Comparison of ENCODE assay signal across 26 cellular contexts in the genomic region with DNA sequence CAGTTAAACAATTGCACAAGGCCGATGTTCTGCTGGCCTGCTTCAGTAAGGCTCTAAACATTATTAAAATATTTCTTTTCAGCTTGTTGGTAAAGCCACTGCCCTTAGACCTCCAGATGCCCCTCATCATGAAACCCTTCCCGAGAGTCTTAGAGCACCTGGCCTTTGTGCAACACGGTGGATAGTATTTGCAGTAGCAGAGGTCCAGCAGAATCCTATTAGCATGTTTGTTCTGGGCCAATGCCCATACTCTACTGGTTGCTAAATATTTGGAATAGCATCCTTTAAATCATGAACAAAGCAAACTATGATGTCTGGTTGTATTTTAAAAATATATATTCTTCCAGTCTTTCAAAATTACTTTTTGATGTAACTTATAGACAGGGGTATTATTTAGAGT.
A peak's percentile ranks its signal among the peaks of the same experiment; 100 is the strongest.
DNase-seq lines count a peak whose midpoint lies in the region; ATAC-seq and TF ChIP-seq lines count a peak whose summit lies in the region.
"Had no signal": no experiment of that assay in that cellular context is flagged by ENCODE, and none has a peak within 500 bp of the region (broad histone marks: within the 10 kb centered on the region; RNA-seq: fewer than 3 reads in every experiment).

No MANE protein-coding gene starts in this region.

- peaks cover 3% of the 10 kb centered on the region for H3K4me1 Mint-ChIP-seq in neural progenitor cell
- H3K4me1 Mint-ChIP-seq: activated CD4-positive, alpha-beta T cell treated with anti-CD3 and anti-CD28 coated beads, Interleukin-2, amount 10 ng/mL, durations not matched to agents 24 days and 14 days; activated naive CD4-positive, alpha-beta T cell treated with anti-CD3 and anti-CD28 coated beads, Interleukin-2, amount 50 U/mL, for 24 hours; memory B cell; T-cell had no signal

- POLR2A ChIA-PET in PC-3 (lab: Charles Lee; ENCODE audit: unreplicated experiment) = no interaction called here

- no peak for TF ChIP-seq CTCF in PC-3 (conservative IDR thresholded peaks at IDR 0.05; ENCODE audit: low read depth, low read length)
- TF ChIP-seq CTCF in neural progenitor cell (IDR thresholded peaks at IDR 0.05) = no peak
- no peak for TF ChIP-seq CTCF in gastroesophageal sphincter (IDR thresholded peaks at IDR 0.05)

- 23 to 53% methylated on average over 3 of the region's 3 CpGs for WGBS in gastroesophageal sphincter (ENCODE audit: low coverage in 1 of 2), 2 donors

- DNase-seq in DMS53 treated with DMSO at 0.1 percent for 48 hours (lab: John Stamatoyannopoulos, UW; ENCODE audit: unreplicated experiment) (peak; percentile 27), NCI-H2029 treated with DMSO at 0.1 percent for 48 hours (lab: John Stamatoyannopoulos, UW) (peak; percentile 61), PC-3 (no peak), neural progenitor cell (ENCODE audit: low spot score) (peak; percentile 42)
- DNase-seq in effector memory CD4-positive, alpha-beta T cell = no peak
- DNase-seq in stimulated activated CD4-positive, alpha-beta T cell treated with anti-CD3 and anti-CD28 coated beads, Interleukin-1b, Interleukin-23, amount 100 ng/mL, for 48 hours = no peak
- DNase-seq: activated CD4-positive, alpha-beta T cell treated with anti-CD3 and anti-CD28 coated beads, Interleukin-2, amount 10 ng/mL, durations not matched to agents 24 days and 14 days; activated CD8-positive, alpha-beta memory T cell treated with anti-CD3 and anti-CD28 coated beads for 24 hours; amygdala; DMS79 treated with DMSO at 0.1 percent for 48 hours; GDM1; GM23248; hippocampal formation; left cardiac atrium; NCI-H524; ovary; retina; small intestine; stimulated activated naive CD8-positive, alpha-beta T cell treated with anti-CD3 and anti-CD28 coated beads, Interleukin-15, Interleukin-2, amounts not matched to agents 100 U/mL and 50 U/mL, for 24 hours; T-cell had no signal

- no peaks in the 10 kb centered on the region for H3F3A ChIP-seq in PC-3 (ENCODE audit: low read length, unreplicated experiment)
- H3F3A ChIP-seq in neural progenitor cell (ENCODE audit: low read depth) = no peaks in the 10 kb centered on the region

- no peak overlapping the region for H3K27ac Mint-ChIP-seq in neural progenitor cell
- H3K27ac Mint-ChIP-seq: activated CD4-positive, alpha-beta T cell treated with anti-CD3 and anti-CD28 coated beads, Interleukin-2, amount 10 ng/mL, durations not matched to agents 24 days and 14 days; activated naive CD4-positive, alpha-beta T cell treated with anti-CD3 and anti-CD28 coated beads, Interleukin-2, amount 50 U/mL, for 24 hours; memory B cell; T-cell had no signal

- H3K9me3 Mint-ChIP-seq in neural progenitor cell = no peaks in the 10 kb centered on the region
- H3K9me3 Mint-ChIP-seq: activated CD4-positive, alpha-beta T cell treated with anti-CD3 and anti-CD28 coated beads, Interleukin-2, amount 10 ng/mL, durations not matched to agents 24 days and 14 days had no signal

- H3K36me3 Mint-ChIP-seq in neural progenitor cell = no peaks in the 10 kb centered on the region
- H3K36me3 Mint-ChIP-seq: activated naive CD4-positive, alpha-beta T cell treated with anti-CD3 and anti-CD28 coated beads, Interleukin-2, amount 50 U/mL, for 24 hours; memory B cell; T-cell had no signal

- TF ChIP-seq EP300 in gastroesophageal sphincter (IDR thresholded peaks at IDR 0.05) = no peak

- no TSS peak for BruUV-seq in PC-3 (replicated peaks; lab: Mats Ljungman, UMichigan)

- no peak overlapping the region for H3K9ac ChIP-seq in PC-3 (ENCODE audit: low read length)
- H3K9ac ChIP-seq in neural progenitor cell = no peak overlapping the region
- H3K9ac ChIP-seq: BLaER1 treated with 17β-estradiol and CSF1 and Interleukin-3, amounts not matched to agents 10 nM and 100 nM; GM23248 had no signal

- H3K9me3 ChIP-seq in PC-3 (ENCODE audit: low read length) (no peaks in the 10 kb centered on the region), neural progenitor cell (ENCODE audit: low read depth) (no peaks in the 10 kb centered on the region), gastroesophageal sphincter (no peaks in the 10 kb centered on the region)
- no peaks in the 10 kb centered on the region for H3K9me3 ChIP-seq in effector memory CD4-positive, alpha-beta T cell (ENCODE audit: control insufficient read depth, low read length)
- H3K9me3 ChIP-seq: BLaER1 treated with 17β-estradiol and CSF1 and Interleukin-3, amounts not matched to agents 10 nM and 100 nM; ovary had no signal

- H3K79me2 ChIP-seq in PC-3 (ENCODE audit: low read length) = no peaks in the 10 kb centered on the region
- H3K79me2 ChIP-seq in neural progenitor cell (ENCODE audit: low read depth) = no peaks in the 10 kb centered on the region

- no peak for TF ChIP-seq POLR2A in gastroesophageal sphincter (IDR thresholded peaks at IDR 0.05)

- H3K4me2 ChIP-seq in PC-3 (ENCODE audit: low read length) (no peak overlapping the region), neural progenitor cell (no peak overlapping the region)
- H3K4me2 ChIP-seq: BLaER1 treated with 17β-estradiol and CSF1 and Interleukin-3, amounts not matched to agents 10 nM and 100 nM had no signal

- H3K36me3 ChIP-seq in PC-3 (ENCODE audit: low read depth, low read length) (no peaks in the 10 kb centered on the region), neural progenitor cell (no peaks in the 10 kb centered on the region), gastroesophageal sphincter (no peaks in the 10 kb centered on the region)
- H3K36me3 ChIP-seq in effector memory CD4-positive, alpha-beta T cell (ENCODE audit: control insufficient read depth, insufficient read depth, low read length) = no peaks in the 10 kb centered on the region
- H3K36me3 ChIP-seq: BLaER1 treated with 17β-estradiol and CSF1 and Interleukin-3, amounts not matched to agents 10 nM and 100 nM; ovary; SJSA1 had no signal

- H3K27me3 Mint-ChIP-seq in neural progenitor cell (ENCODE audit: insufficient read depth, low read depth) = no peaks in the 10 kb centered on the region
- H3K27me3 Mint-ChIP-seq: activated CD4-positive, alpha-beta T cell treated with anti-CD3 and anti-CD28 coated beads, Interleukin-2, amount 10 ng/mL, durations not matched to agents 24 days and 14 days; activated naive CD4-positive, alpha-beta T cell treated with anti-CD3 and anti-CD28 coated beads, Interleukin-2, amount 50 U/mL, for 24 hours; memory B cell; T-cell had no signal

- H2AFZ ChIP-seq in PC-3 (ENCODE audit: low read length) (no peak overlapping the region), neural progenitor cell (replicated peaks) (no peak overlapping the region)
- H2AFZ ChIP-seq: GM23248 had no signal

- H3K27ac ChIP-seq in PC-3 (ENCODE audit: low read length) = no peak overlapping the region
- no peak overlapping the region for H3K27ac ChIP-seq in neural progenitor cell
- no peak overlapping the region for H3K27ac ChIP-seq in effector memory CD4-positive, alpha-beta T cell (ENCODE audit: insufficient read depth, low read length, poor library complexity, severe bottlenecking)
- H3K27ac ChIP-seq in gastroesophageal sphincter = no peak overlapping the region
- H3K27ac ChIP-seq: BLaER1 treated with 17β-estradiol and CSF1 and Interleukin-3, amounts not matched to agents 10 nM and 100 nM; GM23248; ovary; SJSA1 had no signal

- no peaks in the 10 kb centered on the region for H4K20me1 ChIP-seq in PC-3 (ENCODE audit: low read length)
- H4K20me1 ChIP-seq in neural progenitor cell (ENCODE audit: low read depth) = no peaks in the 10 kb centered on the region
- H4K20me1 ChIP-seq: BLaER1 treated with 17β-estradiol and CSF1 and Interleukin-3, amounts not matched to agents 10 nM and 100 nM had no signal

- CTCF ChIA-PET in PC-3 (lab: Charles Lee) = no interaction called here

- H3K4me1 ChIP-seq in PC-3 (ENCODE audit: insufficient read depth, low read length) = no peaks in the 10 kb centered on the region
- H3K4me1 ChIP-seq in neural progenitor cell = peaks cover 6% of the 10 kb centered on the region
- no peaks in the 10 kb centered on the region for H3K4me1 ChIP-seq in effector memory CD4-positive, alpha-beta T cell (ENCODE audit: control insufficient read depth, insufficient read depth, low read length, poor library complexity, severe bottlenecking)
- no peaks in the 10 kb centered on the region for H3K4me1 ChIP-seq in gastroesophageal sphincter
- H3K4me1 ChIP-seq: BLaER1 treated with 17β-estradiol and CSF1 and Interleukin-3, amounts not matched to agents 10 nM and 100 nM; SJSA1 had no signal

- H3K27me3 ChIP-seq in PC-3 (ENCODE audit: low read length) = no peaks in the 10 kb centered on the region
- H3K27me3 ChIP-seq in neural progenitor cell = no peaks in the 10 kb centered on the region
- H3K27me3 ChIP-seq in effector memory CD4-positive, alpha-beta T cell (replicated peaks; ENCODE audit: control insufficient read depth, insufficient read depth, low read length, poor library complexity, severe bottlenecking) = no peaks in the 10 kb centered on the region
- no peaks in the 10 kb centered on the region for H3K27me3 ChIP-seq in gastroesophageal sphincter
- H3K27me3 ChIP-seq: BLaER1 treated with 17β-estradiol and CSF1 and Interleukin-3, amounts not matched to agents 10 nM and 100 nM; ovary; SJSA1 had no signal

- ATAC-seq in PC-3 = peak; percentile 49
- ATAC-seq in GM19455 (IDR thresholded peaks at IDR 0.05; ENCODE audit: unreplicated experiment) = no peak
- ATAC-seq in gastroesophageal sphincter = no peak
- ATAC-seq: left cardiac atrium; stimulated activated naive CD8-positive, alpha-beta T cell treated with anti-CD3 and anti-CD28 coated beads, Interleukin-15, Interleukin-2, amounts not matched to agents 100 U/mL and 50 U/mL, for 24 hours; T-cell had no signal

- no peak overlapping the region for H3K4me3 ChIP-seq in PC-3 (ENCODE audit: low read length)
- H3K4me3 ChIP-seq in neural progenitor cell = no peak overlapping the region
- H3K4me3 ChIP-seq in effector memory CD4-positive, alpha-beta T cell (ENCODE audit: insufficient read depth, low read depth, low read length, poor library complexity, severe bottlenecking) = no peak overlapping the region
- H3K4me3 ChIP-seq in gastroesophageal sphincter = no peak overlapping the region
- H3K4me3 ChIP-seq: BLaER1 treated with 17β-estradiol and CSF1 and Interleukin-3, amounts not matched to agents 10 nM and 100 nM; GM23248; ovary; SJSA1 had no signal

- no peak overlapping the region for H3K4me3 Mint-ChIP-seq in neural progenitor cell
- H3K4me3 Mint-ChIP-seq: activated CD4-positive, alpha-beta T cell treated with anti-CD3 and anti-CD28 coated beads, Interleukin-2, amount 10 ng/mL, durations not matched to agents 24 days and 14 days; activated naive CD4-positive, alpha-beta T cell treated with anti-CD3 and anti-CD28 coated beads, Interleukin-2, amount 50 U/mL, for 24 hours; memory B cell; T-cell had no signal

- no peaks in the 10 kb centered on the region for H3K9me2 ChIP-seq in PC-3 (replicated peaks; ENCODE audit: low read length)

- intact Hi-C loops in PC-3 (cut with micrococcal nuclease) = loop anchor here (5.0 kb wide), 1 partner anchor 289 kb away; no protein-coding TSS in a partner anchor

Comparison
In these comparisons a context has a peak if more than half of its experiments do, and no peak if none do; other contexts are left out.
1. DNase-seq: peak in DMS53 treated with DMSO at 0.1 percent for 48 hours (single experiment), NCI-H2029 treated with DMSO at 0.1 percent for 48 hours (single experiment) and neural progenitor cell (single experiment); none in PC-3 (single experiment), effector memory CD4-positive, alpha-beta T cell (0 of 3) and stimulated activated CD4-positive, alpha-beta T cell treated with anti-CD3 and anti-CD28 coated beads, Interleukin-1b, Interleukin-23, amount 100 ng/mL, for 48 hours (single experiment).